ENCODE assay signal across 9 cellular contexts in the genomic region with DNA sequence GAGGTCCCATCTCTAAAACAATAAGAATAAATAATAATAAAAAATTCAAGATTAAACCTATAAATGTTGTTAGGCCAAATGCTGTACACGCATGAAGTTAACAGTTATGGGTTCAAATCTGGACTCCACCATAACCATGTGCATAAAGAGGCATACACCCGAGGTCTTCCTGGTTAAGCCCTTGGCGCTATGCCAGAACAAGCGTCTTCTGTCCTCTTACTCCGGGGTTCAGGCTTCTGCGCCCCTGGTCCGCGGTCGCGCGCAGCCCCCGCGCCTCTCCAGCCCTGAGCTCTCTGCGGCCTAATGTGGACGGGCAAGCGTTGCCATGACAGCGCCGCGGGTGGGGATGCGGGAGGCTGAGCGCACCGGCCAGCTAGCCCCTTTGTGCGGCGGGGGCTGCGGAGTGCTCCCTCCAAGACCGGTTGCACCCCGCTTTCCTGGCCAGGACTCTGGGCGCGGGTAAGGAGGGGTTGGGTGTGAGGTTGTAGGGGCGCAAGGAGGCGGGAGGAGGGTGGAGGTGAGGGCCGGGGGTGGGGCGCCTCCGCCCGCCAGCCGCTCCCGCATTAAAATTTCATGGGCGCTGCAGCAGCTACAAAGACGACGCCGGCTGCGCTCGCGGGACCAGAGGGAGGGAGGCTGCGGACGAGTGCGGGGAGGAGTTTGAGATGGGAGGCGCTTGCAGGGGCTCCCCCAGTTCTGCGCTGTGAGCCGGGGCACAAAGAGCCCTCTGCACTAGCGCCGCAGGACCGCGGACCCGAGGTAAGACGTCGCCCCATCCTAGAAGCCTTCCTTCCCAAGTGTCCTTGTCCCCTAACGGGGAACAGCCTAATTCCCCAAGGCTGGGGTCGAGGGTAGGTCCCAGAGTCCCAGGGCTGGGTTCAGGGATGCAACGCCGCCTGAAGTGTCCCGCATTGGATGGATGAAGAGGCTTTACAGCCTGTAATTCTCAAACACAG. TPM values are rescaled to one million over a fixed set of nuclear protein-coding genes. Genes with fewer than 3 reads are reported as not detected.
DNase-seq lines count a peak whose midpoint lies in the region; TF ChIP-seq lines count a peak whose summit lies in the region.
"Had no signal": no experiment of that assay in that cellular context is flagged by ENCODE, and none has a peak within 500 bp of the region (broad histone marks: within the 10 kb centered on the region; RNA-seq: fewer than 3 reads in every experiment).

A gene (plus strand): TSS at position 693 of the 956 bp plus-strand sequence.

- intact Hi-C loops in cardiac septum (cut with DNase I) (no loop called here), sigmoid colon (cut with DNase I) (loop anchor here (5.0 kb wide), 1 partner anchor 65 kb away; a partner anchor contains a TSS)

- no peak for TF ChIP-seq EP300 in sigmoid colon (IDR thresholded peaks at IDR 0.05)

- H3K4me1 ChIP-seq in sigmoid colon: peaks cover 0 to 26% (median 25%) of the 10 kb centered on the region in 4 donors

- TF ChIP-seq CTCF in sigmoid colon (IDR thresholded peaks at IDR 0.05): no peak

- WGBS in sigmoid colon, 2 donors: 2 to 3% methylated on average over 62 of the region's 62 CpGs

- DNase-seq in NCI-H2196 (lab: John Stamatoyannopoulos, UW; ENCODE audit: unreplicated experiment) (peak; percentile 21), NCI-H2196 treated with DMSO at 0.1 percent for 48 hours (lab: John Stamatoyannopoulos, UW; ENCODE audit: unreplicated experiment) (no peak), NCI-H748 treated with DMSO at 0.1 percent for 48 hours (lab: John Stamatoyannopoulos, UW) (peak; percentile 29), activated gamma-delta T cell treated with Interleukin-2 at 50 U/mL for 16 hours (peak; percentile 65), cardiac septum (ENCODE audit: low spot score) (peak; percentile 82), sigmoid colon (no peak), COLO829 (ENCODE audit: low spot score) (no peak), HEK293T (ENCODE audit: extremely low spot score) (no peak)

- POLR2A ChIA-PET in HEK293T (lab: Yijun Ruan, JAX): interaction anchor here (1.4 kb wide), 1 partner anchor 16 kb away, joined by 3 read pairs; no protein-coding TSS in a partner anchor

- CTCF ChIA-PET in HEK293T (lab: Yijun Ruan, JAX): no interaction called here

- H3K9me3 ChIP-seq in sigmoid colon: no peaks in the 10 kb centered on the region

- no peak for TF ChIP-seq POLR2A in sigmoid colon (IDR thresholded peaks at IDR 0.05)

- peak within 1 kb of the TSS in 3 of 4 donors; percentile 12 to 34 (median 34) for H3K4me3 ChIP-seq in sigmoid colon

- no peaks in the 10 kb centered on the region for H3K36me3 ChIP-seq in sigmoid colon

- H3K27ac ChIP-seq in sigmoid colon: no peak within 1 kb of the TSS
- H3K27ac ChIP-seq: epithelial cell of prostate had no signal

- peaks cover 21 to 69% (median 42%) of the 10 kb centered on the region in 3 donors for H3K27me3 ChIP-seq in sigmoid colon

TF ChIP-seq in HEK293T, 16 proteins besides CTCF, POLR2A, EP300 and RAD21:
- TF ChIP-seq FOXK2 (IDR thresholded peaks at IDR 0.05): no peak
- TF ChIP-seq LEF1 (IDR thresholded peaks at IDR 0.05; ENCODE audit: borderline replicate concordance): no peak
- TF ChIP-seq ELF4 (IDR thresholded peaks at IDR 0.05): no peak
- TF ChIP-seq L3MBTL2 (conservative IDR thresholded peaks at IDR 0.05): no peak
- TF ChIP-seq CTBP1 (IDR thresholded peaks at IDR 0.05; ENCODE audit: borderline replicate concordance): no peak
- TF ChIP-seq, protein P1, sequence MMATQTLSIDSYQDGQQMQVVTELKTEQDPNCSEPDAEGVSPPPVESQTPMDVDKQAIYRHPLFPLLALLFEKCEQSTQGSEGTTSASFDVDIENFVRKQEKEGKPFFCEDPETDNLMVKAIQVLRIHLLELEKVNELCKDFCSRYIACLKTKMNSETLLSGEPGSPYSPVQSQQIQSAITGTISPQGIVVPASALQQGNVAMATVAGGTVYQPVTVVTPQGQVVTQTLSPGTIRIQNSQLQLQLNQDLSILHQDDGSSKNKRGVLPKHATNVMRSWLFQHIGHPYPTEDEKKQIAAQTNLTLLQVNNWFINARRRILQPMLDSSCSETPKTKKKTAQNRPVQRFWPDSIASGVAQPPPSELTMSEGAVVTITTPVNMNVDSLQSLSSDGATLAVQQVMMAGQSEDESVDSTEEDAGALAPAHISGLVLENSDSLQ (IDR thresholded peaks at IDR 0.05): no peak
- TF ChIP-seq BHLHE40 (IDR thresholded peaks at IDR 0.05; ENCODE audit: borderline replicate concordance): no peak
- no peak for TF ChIP-seq SUZ12 (IDR thresholded peaks at IDR 0.05)
- TF ChIP-seq FOXA1 (IDR thresholded peaks at IDR 0.05): no peak
- TF ChIP-seq ZNF384 (IDR thresholded peaks at IDR 0.05): no peak
- TF ChIP-seq HDGF (IDR thresholded peaks at IDR 0.05; ENCODE audit: borderline replicate concordance): no peak
- TF ChIP-seq SP1 (IDR thresholded peaks at IDR 0.05): no peak
- TF ChIP-seq TARDBP (IDR thresholded peaks at IDR 0.05): no peak
- no peak for TF ChIP-seq FOXM1 (IDR thresholded peaks at IDR 0.05; ENCODE audit: borderline replicate concordance)
- no peak for TF ChIP-seq ARNT (IDR thresholded peaks at IDR 0.05)
- no peak for TF ChIP-seq NFRKB (IDR thresholded peaks at IDR 0.05)

RNA-seq across cellular contexts. Expression of the gene that starts here (rescaled TPM):
- total RNA-seq in cardiac septum: 1.3 TPM
- total RNA-seq in sigmoid colon: 1 to 10 TPM in 3 of 4 donors, under 1 TPM in 1; 0.82 to 1.7 (median 1.3) TPM
- 1 to 10 TPM in 1 of 3 donors, under 1 TPM in 1, not detected in 1; under 0.01 to 3.4 TPM for polyA plus RNA-seq in sigmoid colon

Comparison
In these comparisons a context has a peak if more than half of its experiments do, and no peak if none do; other contexts are left out.
1. DNase-seq: peak in NCI-H2196 (single experiment), NCI-H748 treated with DMSO at 0.1 percent for 48 hours (single experiment), activated gamma-delta T cell treated with Interleukin-2 at 50 U/mL for 16 hours (single experiment) and cardiac septum (single experiment); none in NCI-H2196 treated with DMSO at 0.1 percent for 48 hours (single experiment), sigmoid colon (single experiment), COLO829 (single experiment) and HEK293T (single experiment).